In the genomic region with DNA sequence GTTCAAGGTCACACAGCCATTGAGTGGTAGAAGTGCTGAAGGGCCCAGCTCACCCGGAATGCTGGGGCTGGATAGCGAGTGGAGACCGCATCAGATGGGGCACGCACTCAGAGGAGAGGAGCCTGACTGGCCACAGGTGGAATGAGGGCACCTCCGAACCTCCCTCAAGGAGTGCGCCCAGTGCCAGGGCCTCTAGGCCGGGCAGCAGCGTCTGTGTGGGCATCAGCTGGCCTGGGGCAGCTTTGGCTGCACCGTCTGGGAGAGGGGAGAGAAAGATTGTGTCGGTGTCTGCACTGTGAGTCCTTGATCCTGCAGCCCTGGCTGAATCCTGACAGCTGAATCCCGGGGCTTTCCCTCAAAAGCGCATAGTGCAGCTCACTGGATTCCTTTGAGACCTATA, we compare ENCODE assay signal across 10 cellular contexts. TPM values are rescaled to one million over a fixed set of nuclear protein-coding genes. Genes with fewer than 3 reads are reported as not detected.
DNase-seq lines count a peak whose midpoint lies in the region; ATAC-seq, FAIRE-seq and TF ChIP-seq lines count a peak whose summit lies in the region.
"Had no signal": no experiment of that assay in that cellular context is flagged by ENCODE, and none has a peak within 500 bp of the region (broad histone marks: within the 10 kb centered on the region; RNA-seq: fewer than 3 reads in every experiment).

No MANE protein-coding gene starts in this region.

- H3K27me3 ChIP-seq in astrocyte (ENCODE audit: insufficient read depth, low read length), result no peaks in the 10 kb centered on the region
- H3K27me3 ChIP-seq in testis, result no peaks in the 10 kb centered on the region
- H3K27me3 ChIP-seq in small intestine (ENCODE audit: control insufficient read depth in 2 of 2, insufficient read depth in 2 of 2, low read length in 2 of 2), result no peaks in the 10 kb centered on the region

- H3K9ac ChIP-seq in astrocyte (ENCODE audit: low read length) (peak overlapping the region; percentile 24), kidney (ENCODE audit: low read length in 2 of 2) (no peak overlapping the region)

- H3K27ac Mint-ChIP-seq in T-helper 1 cell treated with Interleukin-12 subunit alpha and Interleukin-12 subunit beta and Interleukin-4 antibody, amounts not matched to agents 30 μg/mL and 1 μg/mL, for 36 hours, result no peak overlapping the region
- no peak overlapping the region for H3K27ac Mint-ChIP-seq in astrocyte (ENCODE audit: unreplicated experiment)

- FAIRE-seq in astrocyte (lab: Jason Lieb, UNC) (no peak), kidney (lab: Jason Lieb, UNC) (no peak), small intestine (lab: Jason Lieb, UNC) (no peak)
- FAIRE-seq: A204.1 had no signal

- H3K79me2 ChIP-seq in astrocyte (ENCODE audit: insufficient read depth, low read length), result no peaks in the 10 kb centered on the region

- peak overlapping the region; percentile 92 for H2AFZ ChIP-seq in astrocyte (ENCODE audit: low read depth, low read length)

- H3K9me3 ChIP-seq in astrocyte (ENCODE audit: insufficient read depth, low read depth, low read length) (no peaks in the 10 kb centered on the region), kidney (ENCODE audit: control insufficient read depth in 1 of 2, low read length in 2 of 2) (no peaks in the 10 kb centered on the region), testis (no peaks in the 10 kb centered on the region), small intestine (ENCODE audit: control insufficient read depth, low read depth) (no peaks in the 10 kb centered on the region)

- H3K9me3 Mint-ChIP-seq in T-helper 1 cell treated with Interleukin-12 subunit alpha and Interleukin-12 subunit beta and Interleukin-4 antibody, amounts not matched to agents 30 μg/mL and 1 μg/mL, for 36 hours, result no peaks in the 10 kb centered on the region
- H3K9me3 Mint-ChIP-seq in astrocyte (ENCODE audit: unreplicated experiment), result no peaks in the 10 kb centered on the region

- H3K4me1 ChIP-seq in astrocyte (ENCODE audit: insufficient read depth, low read length), result peaks cover 5% of the 10 kb centered on the region
- peaks cover 0 to 5% of the 10 kb centered on the region in 2 donors for H3K4me1 ChIP-seq in kidney (ENCODE audit: control insufficient read depth in 1 of 2, insufficient read depth in 1 of 2, low read depth in 1 of 2, low read length in 2 of 2)
- H3K4me1 ChIP-seq in testis, result peaks cover 19% of the 10 kb centered on the region
- no peaks in the 10 kb centered on the region for H3K4me1 ChIP-seq in small intestine (ENCODE audit: control insufficient read depth in 2 of 2, insufficient read depth in 1 of 2, low read depth in 1 of 2, low read length in 1 of 2)

- H3K36me3 ChIP-seq in astrocyte (ENCODE audit: insufficient read depth, low read length) (no peaks in the 10 kb centered on the region), kidney (ENCODE audit: control insufficient read depth in 1 of 2, insufficient read depth in 2 of 2, low read length in 2 of 2) (no peaks in the 10 kb centered on the region), testis (ENCODE audit: low read depth, missing control alignments) (no peaks in the 10 kb centered on the region), small intestine (ENCODE audit: control insufficient read depth in 2 of 2, insufficient read depth in 2 of 2, low read length in 2 of 2) (no peaks in the 10 kb centered on the region)

- H3K4me3 ChIP-seq in astrocyte (ENCODE audit: insufficient read depth, low read depth, low read length), result no peak overlapping the region
- peak overlapping the region; percentile 45 for H3K4me3 ChIP-seq in kidney (ENCODE audit: low read length in 2 of 2)
- H3K4me3 ChIP-seq in testis, result peak overlapping the region; percentile 66 to 74
- no peak overlapping the region for H3K4me3 ChIP-seq in small intestine (ENCODE audit: low read depth in 1 of 2, low read length in 2 of 2)

- no peak overlapping the region for H3K27ac ChIP-seq in astrocyte (ENCODE audit: low read depth, low read length)
- no peak overlapping the region for H3K27ac ChIP-seq in kidney (ENCODE audit: low read depth in 2 of 2, low read length in 2 of 2)
- peak overlapping the region; percentile 41 to 84 for H3K27ac ChIP-seq in testis
- H3K27ac ChIP-seq in small intestine (ENCODE audit: low read depth in 1 of 2, low read length in 1 of 2), result no peak overlapping the region

- WGBS in testis, 2 donors, result 10 to 16% methylated on average over 8 to 12 of the region's 12 CpGs
- WGBS in small intestine, 3 donors, result 82 to 87% (median 85%) methylated on average over 12 of the region's 12 CpGs

- H3K36me3 Mint-ChIP-seq in T-helper 1 cell treated with Interleukin-12 subunit alpha and Interleukin-12 subunit beta and Interleukin-4 antibody, amounts not matched to agents 30 μg/mL and 1 μg/mL, for 36 hours (ENCODE audit: low read depth), result no peaks in the 10 kb centered on the region
- H3K36me3 Mint-ChIP-seq in astrocyte (ENCODE audit: low read depth, unreplicated experiment), result peaks cover 6% of the 10 kb centered on the region

- H3K27me3 Mint-ChIP-seq in T-helper 1 cell treated with Interleukin-12 subunit alpha and Interleukin-12 subunit beta and Interleukin-4 antibody, amounts not matched to agents 30 μg/mL and 1 μg/mL, for 36 hours (ENCODE audit: low read depth), result peaks cover 37% of the 10 kb centered on the region
- H3K27me3 Mint-ChIP-seq in astrocyte (ENCODE audit: low read depth, unreplicated experiment), result peaks cover 38% of the 10 kb centered on the region

- peaks cover 16% of the 10 kb centered on the region for H3K4me1 Mint-ChIP-seq in T-helper 1 cell treated with Interleukin-12 subunit alpha and Interleukin-12 subunit beta and Interleukin-4 antibody, amounts not matched to agents 30 μg/mL and 1 μg/mL, for 36 hours (ENCODE audit: low read depth)
- H3K4me1 Mint-ChIP-seq in astrocyte (ENCODE audit: low read depth, unreplicated experiment), result no peaks in the 10 kb centered on the region

- TF ChIP-seq POLR2A in testis (IDR thresholded peaks at IDR 0.05), result no peak

- no peaks in the 10 kb centered on the region for H4K20me1 ChIP-seq in astrocyte (ENCODE audit: insufficient read depth, low read length)

- TF ChIP-seq CTCF in astrocyte (IDR thresholded peaks at IDR 0.05; ENCODE audit: insufficient read depth, low read depth, low read length), result no peak
- TF ChIP-seq CTCF in kidney (IDR thresholded peaks at IDR 0.05; ENCODE audit: borderline replicate concordance, extremely low read depth, insufficient read depth), result no peak
- no peak for TF ChIP-seq CTCF in testis (IDR thresholded peaks at IDR 0.05)

- H3K4me3 Mint-ChIP-seq in T-helper 1 cell treated with Interleukin-12 subunit alpha and Interleukin-12 subunit beta and Interleukin-4 antibody, amounts not matched to agents 30 μg/mL and 1 μg/mL, for 36 hours, result peak overlapping the region; percentile 53
- H3K4me3 Mint-ChIP-seq in astrocyte (ENCODE audit: unreplicated experiment), result peak overlapping the region; percentile 70

- intact Hi-C loops in kidney (cut with DNase I) (no loop called here), testis (cut with DNase I; ENCODE audit: low total_unique reads) (no loop called here)

- DNase-seq in T-helper 1 cell (no peak), astrocyte (ENCODE audit: low read depth) (no peak), kidney (no peak), testis (no peak), HCEC 1CT (no peak), small intestine (no peak)
- DNase-seq: NCI-H1436 treated with DMSO at 0.1 percent for 48 hours had no signal

- ATAC-seq in GM18519 (IDR thresholded peaks at IDR 0.05; ENCODE audit: low FRiP score, unreplicated experiment), result no peak

- peak overlapping the region; percentile 92 for H3K4me2 ChIP-seq in astrocyte (ENCODE audit: low read length)

RNA-seq across cellular contexts. Expression of a gene that starts 0.7 kb away (rescaled TPM):
- total RNA-seq in astrocyte (1.1 and 1.6 TPM in 2 replicates), kidney (8.0 TPM), testis (10 to 100 TPM; 31.8 to 34.9 TPM)
- polyA plus RNA-seq in kidney (ENCODE audit: insufficient read depth, low read depth, low replicate concordance) (1.9 TPM), testis (ENCODE audit: insufficient read depth, low read depth, low replicate concordance) (11.1 TPM), small intestine (1 to 10 TPM in 1 of 3 donors, under 1 TPM in 1, not detected in 1; 0.81 to 1.7 TPM)

Comparison
In these comparisons a context has a peak if more than half of its experiments do, and no peak if none do; other contexts are left out.
1. H3K27ac ChIP-seq: peak in testis (2 of 2); none in astrocyte (single experiment), kidney (0 of 2) and small intestine (0 of 2).
2. H3K4me3 ChIP-seq: peak in kidney (2 of 2) and testis (2 of 2); none in astrocyte (single experiment) and small intestine (0 of 2).